12 cellular contexts compared by ENCODE assay signal in genomic region chr11:116791813-116792143, GRCh38. TPM values are rescaled to one million over a fixed set of nuclear protein-coding genes. Genes with fewer than 3 reads are reported as not detected.
A peak's percentile ranks its signal among the peaks of the same experiment; 100 is the strongest.
DNase-seq lines count a peak whose midpoint lies in the region; ATAC-seq and TF ChIP-seq lines count a peak whose summit lies in the region.
"Had no signal": no experiment of that assay in that cellular context is flagged by ENCODE, and none has a peak within 500 bp of the region (broad histone marks: within the 10 kb centered on the region; RNA-seq: fewer than 3 reads in every experiment).

A gene with protein sequence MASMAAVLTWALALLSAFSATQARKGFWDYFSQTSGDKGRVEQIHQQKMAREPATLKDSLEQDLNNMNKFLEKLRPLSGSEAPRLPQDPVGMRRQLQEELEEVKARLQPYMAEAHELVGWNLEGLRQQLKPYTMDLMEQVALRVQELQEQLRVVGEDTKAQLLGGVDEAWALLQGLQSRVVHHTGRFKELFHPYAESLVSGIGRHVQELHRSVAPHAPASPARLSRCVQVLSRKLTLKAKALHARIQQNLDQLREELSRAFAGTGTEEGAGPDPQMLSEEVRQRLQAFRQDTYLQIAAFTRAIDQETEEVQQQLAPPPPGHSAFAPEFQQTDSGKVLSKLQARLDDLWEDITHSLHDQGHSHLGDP (minus strand): TSS chr11:116791879. CDS start chr11:116791860, 19 bp downstream.

- peaks cover 11% of the 10 kb centered on the region for H3K79me2 ChIP-seq in HCT116 (ENCODE audit: insufficient read depth, low read length)

- H3K4me3 ChIP-seq in HCT116 (replicated peaks in 1 of 2; ENCODE audit: low read depth in 1 of 2, low read length in 2 of 2) (no peak within 1 kb of the TSS), iPS-15b (ENCODE audit: low read depth, low read length) (peak within 1 kb of the TSS; percentile 10), skeletal muscle satellite cell (ENCODE audit: low read length) (peak within 1 kb of the TSS; percentile 36), aorta (ENCODE audit: low read length in 2 of 2) (no peak within 1 kb of the TSS)
- H3K4me3 ChIP-seq: SJSA1 had no signal

- CTCF ChIA-PET in HCT116 (lab: Charles Lee): interaction anchor here (0.6 to 2.9 kb wide), 23 partner anchors 8 to 435 kb away, joined by 3 to 58 read pairs (median 4); partner anchors contain the start of genes APOA1, PAFAH1B2 and SIK3

- H3K9ac ChIP-seq in HCT116 (ENCODE audit: low read length) (no peak within 1 kb of the TSS), iPS-15b (ENCODE audit: low read depth, low read length) (no peak within 1 kb of the TSS), skeletal muscle satellite cell (ENCODE audit: low read depth, low read length) (no peak within 1 kb of the TSS)

- H3K27ac ChIP-seq in HCT116 (ENCODE audit: low read depth, low read length) (no peak within 1 kb of the TSS), aorta (ENCODE audit: low read depth in 1 of 2, low read length in 2 of 2) (no peak within 1 kb of the TSS)
- H3K27ac ChIP-seq: SJSA1 had no signal

- H3K4me1 ChIP-seq in HCT116 (ENCODE audit: control insufficient read depth in 1 of 2, insufficient read depth in 2 of 2, low read length in 2 of 2) (peaks cover 10 to 35% of the 10 kb centered on the region in 2 experiments), iPS-15b (ENCODE audit: control insufficient read depth, insufficient read depth, low read length) (peaks cover 11% of the 10 kb centered on the region), skeletal muscle satellite cell (ENCODE audit: control insufficient read depth, insufficient read depth, low read length) (peaks cover 40% of the 10 kb centered on the region), aorta (ENCODE audit: control insufficient read depth in 1 of 2, insufficient read depth in 2 of 2, low read length in 2 of 2) (peaks cover 0 to 3% of the 10 kb centered on the region in 2 donors)

- POLR2A ChIA-PET in HCT116 (lab: Charles Lee): interaction anchor here (0.6 to 1.4 kb wide), 2 partner anchors 44 to 307 kb away, joined by 5 to 9 read pairs; partner anchors contain the start of gene SIK3

- intact Hi-C loops in HCT116 (cut with micrococcal nuclease) (loop anchor here (1.0 to 5.0 kb wide), 3 partner anchors 45 to 436 kb away; no protein-coding TSS in a partner anchor), aorta (cut with DNase I) (loop anchor here (2.0 to 10.0 kb wide), 3 partner anchors 45 to 316 kb away; partner anchors contain the start of gene APOA1 (in 1 of the 2))

- ATAC-seq in HCT116: no peak
- ATAC-seq in T-helper 17 cell: no peak
- ATAC-seq in aorta (ENCODE audit: low FRiP score): no peak
- ATAC-seq in GM19351 (IDR thresholded peaks at IDR 0.05; ENCODE audit: unreplicated experiment): no peak

- WGBS in aorta, 2 donors: 91 to 94% methylated on average over 7 of the region's 7 CpGs

- DNase-seq in HCT116 (ENCODE audit: low read depth, low spot score) (no peak), T-helper 17 cell (no peak), aorta (no peak), OCI-M2 (lab: John Stamatoyannopoulos, UW; ENCODE audit: unreplicated experiment) (no peak)
- DNase-seq: NCI-H524 treated with DMSO at 0.1 percent for 48 hours had no signal

- RAD21 ChIA-PET in HCT116 (lab: Charles Lee; ENCODE audit: low non-redundant PET in 1 of 2, low total read pairs in 2 of 2, uncharacterized antibody in 2 of 2, unreplicated experiment in 2 of 2): interaction anchor here (0.9 to 1.1 kb wide), 4 partner anchors 44 to 435 kb away, joined by 3 to 14 read pairs (median 6); no protein-coding TSS in a partner anchor

- TF ChIP-seq RAD21 in HCT116 (IDR thresholded peaks at IDR 0.05; ENCODE audit: low read depth): no peak

- H3K27me3 Mint-ChIP-seq in T-helper 17 cell: no peaks in the 10 kb centered on the region

- peaks cover 27% of the 10 kb centered on the region for H3K4me1 Mint-ChIP-seq in T-helper 17 cell

- no TSS peak for BruUV-seq in HCT116 (replicated peaks; lab: Mats Ljungman, UMichigan)

- H3K27me3 ChIP-seq in HCT116 (ENCODE audit: insufficient read depth, low read length) (no peaks in the 10 kb centered on the region), iPS-15b (ENCODE audit: control insufficient read depth, insufficient read depth, low read length) (peaks cover 22% of the 10 kb centered on the region), skeletal muscle satellite cell (ENCODE audit: control insufficient read depth, insufficient read depth, low read length) (no peaks in the 10 kb centered on the region), aorta (ENCODE audit: control insufficient read depth in 1 of 2, insufficient read depth in 2 of 2, low read length in 1 of 2) (no peaks in the 10 kb centered on the region)
- H3K27me3 ChIP-seq: SJSA1 had no signal

- H3K4me3 Mint-ChIP-seq in T-helper 17 cell: no peak within 1 kb of the TSS
- H3K4me3 Mint-ChIP-seq: activated B cell treated with CpG ODN at 0.5 μM for 24 hours; activated T-cell treated with anti-CD3 and anti-CD28 coated beads, Interleukin-2, amount 50 U/mL, for 4 hours had no signal

- H3K4me2 ChIP-seq in HCT116 (ENCODE audit: low read length) (peak within 1 kb of the TSS; percentile 31; the same call in 1 of the 2 replicates), skeletal muscle satellite cell (ENCODE audit: low read length) (peak within 1 kb of the TSS; percentile 68)

- H3K9me3 ChIP-seq in HCT116 (ENCODE audit: control insufficient read depth in 1 of 2, insufficient read depth in 1 of 2, low read depth in 1 of 2, low read length in 2 of 2) (no peaks in the 10 kb centered on the region), T-helper 17 cell (ENCODE audit: control insufficient read depth, low read length, poor library complexity, severe bottlenecking) (no peaks in the 10 kb centered on the region), iPS-15b (ENCODE audit: control insufficient read depth, insufficient read depth, low read length) (no peaks in the 10 kb centered on the region), skeletal muscle satellite cell (replicated peaks; ENCODE audit: low read length) (no peaks in the 10 kb centered on the region), aorta (ENCODE audit: control insufficient read depth, low read length) (no peaks in the 10 kb centered on the region)
- H3K9me3 ChIP-seq: SJSA1 had no signal

- no peaks in the 10 kb centered on the region for H3K9me2 ChIP-seq in HCT116 (ENCODE audit: insufficient read depth)

- no peaks in the 10 kb centered on the region for H4K20me1 ChIP-seq in HCT116 (ENCODE audit: insufficient read depth)

- H3K27ac Mint-ChIP-seq in T-helper 17 cell: peak within 1 kb of the TSS; percentile 21
- H3K27ac Mint-ChIP-seq: activated B cell treated with CpG ODN at 0.5 μM for 24 hours had no signal

- peak within 1 kb of the TSS; percentile 57 for H2AFZ ChIP-seq in HCT116 (ENCODE audit: low read depth, low read length, poor library complexity, severe bottlenecking)

- H3K36me3 ChIP-seq in HCT116 (ENCODE audit: control insufficient read depth in 1 of 2, insufficient read depth in 2 of 2, low read length in 2 of 2) (no peaks in the 10 kb centered on the region), iPS-15b (ENCODE audit: control insufficient read depth, insufficient read depth, low read length) (no peaks in the 10 kb centered on the region), skeletal muscle satellite cell (ENCODE audit: insufficient read depth, low read length) (peaks cover under 1% of the 10 kb centered on the region), aorta (ENCODE audit: control insufficient read depth in 1 of 2, insufficient read depth in 2 of 2, low read length in 1 of 2) (no peaks in the 10 kb centered on the region)
- H3K36me3 ChIP-seq: SJSA1 had no signal

- H3K36me3 Mint-ChIP-seq in T-helper 17 cell (ENCODE audit: low read depth): peaks cover 2% of the 10 kb centered on the region

- TF ChIP-seq POLR2A in HCT116 (IDR thresholded peaks at IDR 0.05; ENCODE audit: borderline replicate concordance, extremely low read depth, insufficient read depth, insufficient read length): no peak

- no peak for TF ChIP-seq CTCF in HCT116 (IDR thresholded peaks at IDR 0.05 in 2 of 3, conservative IDR thresholded peaks at IDR 0.05 in 1 of 3; ENCODE audit: borderline replicate concordance in 1 of 3, insufficient read depth in 1 of 3, low read depth in 2 of 3, low read length in 2 of 3)

TF ChIP-seq in HCT116, 20 proteins besides CTCF, POLR2A, EP300 and RAD21 (continues in another document):
- no peak for TF ChIP-seq POLR2AphosphoS5 (IDR thresholded peaks at IDR 0.05; ENCODE audit: low read depth, low read length)
- TF ChIP-seq, protein P1, sequence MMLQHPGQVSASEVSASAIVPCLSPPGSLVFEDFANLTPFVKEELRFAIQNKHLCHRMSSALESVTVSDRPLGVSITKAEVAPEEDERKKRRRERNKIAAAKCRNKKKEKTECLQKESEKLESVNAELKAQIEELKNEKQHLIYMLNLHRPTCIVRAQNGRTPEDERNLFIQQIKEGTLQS (IDR thresholded peaks at IDR 0.05): no peak
- TF ChIP-seq JUND (IDR thresholded peaks at IDR 0.05): no peak
- TF ChIP-seq EZH2phosphoT487 (IDR thresholded peaks at IDR 0.05; ENCODE audit: borderline replicate concordance): no peak
- no peak for TF ChIP-seq MAX (IDR thresholded peaks at IDR 0.05)
- no peak for TF ChIP-seq YY1 (IDR thresholded peaks at IDR 0.05; ENCODE audit: extremely low read depth, insufficient replicate concordance, low read depth, low read length)
- no peak for TF ChIP-seq CBX3 (IDR thresholded peaks at IDR 0.05; ENCODE audit: low read depth)

RNA-seq across cellular contexts. Expression of the gene that starts here (rescaled TPM):
- total RNA-seq in HCT116 (2021; ENCODE audit: unreplicated experiment) (0.12 TPM), T-helper 17 cell (not detected), aorta (not detected)
- not detected in 2 replicates for polyA plus RNA-seq in HCT116 (2012)
- total RNA-seq in skeletal muscle satellite cell (2012; rRNA removed): not detected in 2 replicates
- polyA plus RNA-seq in aorta: not detected
- total RNA-seq: activated B cell treated with CpG ODN at 0.5 μM for 24 hours; activated T-cell treated with anti-CD3 and anti-CD28 coated beads, Interleukin-2, amount 50 U/mL, for 4 hours; right cardiac atrium; SJSA1 had no signal
- polyA plus RNA-seq: right cardiac atrium had no signal

Comparison
In these comparisons a context has a peak if more than half of its experiments do, and no peak if none do; other contexts are left out.
1. H3K4me3 ChIP-seq: peak in iPS-15b (single experiment) and skeletal muscle satellite cell (single experiment); none in HCT116 (0 of 2) and aorta (0 of 2).